Comparison of ENCODE assay signal across 26 cellular contexts in genomic region chr4:88584471-88584900, GRCh38.
"Had no signal": no experiment of that assay in that cellular context is flagged by ENCODE, and none has a peak within 500 bp of the region (broad histone marks: within the 10 kb centered on the region; RNA-seq: fewer than 3 reads in every experiment).

No MANE protein-coding gene starts in this region.

- ATAC-seq: activated CD4-positive, CD25-positive, alpha-beta regulatory T cell treated with anti-CD3 and anti-CD28 coated beads, Interleukin-2, amount 50 U/mL, for 24 hours; foreskin keratinocyte; left lung; pancreas; stimulated activated memory B cell treated with anti-CD40 and anti-IgM and Interleukin-4, amounts not matched to agents 10 μg/mL and 1 μg/mL and 100 μg/mL, for 72 hours; stimulated activated naive CD8-positive, alpha-beta T cell treated with anti-CD3 and anti-CD28 coated beads, Interleukin-15, amount 100 ng/mL, for 72 hours; upper lobe of right lung had no signal

- H3K27ac ChIP-seq: ascending aorta, foreskin keratinocyte, left lung, pancreas, sigmoid colon, tibial artery, upper lobe of right lung had no signal

- H3K9me3 Mint-ChIP-seq: activated naive CD4-positive, alpha-beta T cell treated with anti-CD3 and anti-CD28 coated beads for 36 hours; stimulated activated memory B cell treated with anti-CD40 and anti-IgM and Interleukin-4, amounts not matched to agents 10 μg/mL and 1 μg/mL and 100 μg/mL, for 72 hours; stimulated activated naive CD8-positive, alpha-beta T cell treated with anti-CD3 and anti-CD28 coated beads, Interleukin-15, amount 100 ng/mL, for 72 hours; T-helper 2 cell treated with Interferon-gamma antibody and Interleukin-4, amounts not matched to agents 5 μg/mL and 100 μg/mL, for 36 hours had no signal

- H3K4me3 Mint-ChIP-seq: activated naive CD4-positive, alpha-beta T cell treated with anti-CD3 and anti-CD28 coated beads for 36 hours; activated naive CD8-positive, alpha-beta T cell treated with anti-CD3 and anti-CD28 coated beads, Interleukin-2, amount 10 ng/mL, durations not matched to agents 7 days and 5 days; brain; nephron progenitor cell; stimulated activated memory B cell treated with anti-CD40 and anti-IgM and Interleukin-4, amounts not matched to agents 10 μg/mL and 1 μg/mL and 100 μg/mL, for 72 hours; stimulated activated naive CD8-positive, alpha-beta T cell treated with anti-CD3 and anti-CD28 coated beads, Interleukin-15, amount 100 ng/mL, for 72 hours; T-helper 2 cell treated with Interferon-gamma antibody and Interleukin-4, amounts not matched to agents 5 μg/mL and 100 μg/mL, for 36 hours had no signal

- DNase-seq: activated CD4-positive, alpha-beta T cell treated with anti-CD3 and anti-CD28 coated beads for 48 hours; activated CD4-positive, alpha-beta T cell treated with anti-CD3 and anti-CD28 coated beads, Interleukin-2, amount 50 U/mL, for 48 hours; activated CD8-positive, alpha-beta memory T cell treated with anti-CD3 and anti-CD28 coated beads for 24 hours; activated effector memory CD4-positive, alpha-beta T cell treated with anti-CD3 and anti-CD28 coated beads, Interleukin-2, amount 50 U/mL, for 16 hours; activated naive CD4-positive, alpha-beta T cell treated with anti-CD3 and anti-CD28 coated beads for 36 hours; activated naive CD8-positive, alpha-beta T cell treated with anti-CD3 and anti-CD28 coated beads, Interleukin-2, amount 10 ng/mL, durations not matched to agents 7 days and 5 days; foreskin keratinocyte; left lung; nephron progenitor cell; nucleus accumbens; pancreas; retina; sigmoid colon; small intestine; stimulated activated CD4-positive, alpha-beta T cell treated with anti-CD3 and anti-CD28 coated beads, Interleukin-4, amount 100 ng/mL, for 24 hours; stimulated activated naive CD8-positive, alpha-beta T cell treated with anti-CD3 and anti-CD28 coated beads, Interleukin-15, amount 100 ng/mL, for 72 hours; T-helper 1 cell; tibial artery; upper lobe of right lung had no signal

- H3K4me1 ChIP-seq: ascending aorta, left lung, pancreas, prostate gland, sigmoid colon, tibial artery had no signal

- H3K4me3 ChIP-seq: ascending aorta, left lung, lung, pancreas, prostate gland, sigmoid colon, tibial artery, upper lobe of right lung had no signal

- H3K27ac Mint-ChIP-seq: activated naive CD4-positive, alpha-beta T cell treated with anti-CD3 and anti-CD28 coated beads for 36 hours; activated naive CD8-positive, alpha-beta T cell treated with anti-CD3 and anti-CD28 coated beads, Interleukin-2, amount 10 ng/mL, durations not matched to agents 7 days and 5 days; nephron progenitor cell; stimulated activated memory B cell treated with anti-CD40 and anti-IgM and Interleukin-4, amounts not matched to agents 10 μg/mL and 1 μg/mL and 100 μg/mL, for 72 hours; stimulated activated naive CD8-positive, alpha-beta T cell treated with anti-CD3 and anti-CD28 coated beads, Interleukin-15, amount 100 ng/mL, for 72 hours; T-helper 2 cell treated with Interferon-gamma antibody and Interleukin-4, amounts not matched to agents 5 μg/mL and 100 μg/mL, for 36 hours had no signal

- H3K36me3 ChIP-seq: ascending aorta, left lung, pancreas, prostate gland, sigmoid colon, tibial artery, upper lobe of right lung had no signal

- H3K4me1 Mint-ChIP-seq: activated naive CD8-positive, alpha-beta T cell treated with anti-CD3 and anti-CD28 coated beads, Interleukin-2, amount 10 ng/mL, durations not matched to agents 7 days and 5 days; brain; nephron progenitor cell; stimulated activated memory B cell treated with anti-CD40 and anti-IgM and Interleukin-4, amounts not matched to agents 10 μg/mL and 1 μg/mL and 100 μg/mL, for 72 hours had no signal

- H3K36me3 Mint-ChIP-seq: activated naive CD8-positive, alpha-beta T cell treated with anti-CD3 and anti-CD28 coated beads, Interleukin-2, amount 10 ng/mL, durations not matched to agents 7 days and 5 days; brain; stimulated activated memory B cell treated with anti-CD40 and anti-IgM and Interleukin-4, amounts not matched to agents 10 μg/mL and 1 μg/mL and 100 μg/mL, for 72 hours had no signal

- H3K9me3 ChIP-seq: ascending aorta, left lung, pancreas, prostate gland, sigmoid colon, tibial artery, upper lobe of right lung had no signal

- H3K27me3 ChIP-seq: ascending aorta, foreskin keratinocyte, left lung, pancreas, sigmoid colon, tibial artery, upper lobe of right lung had no signal

- H3K27me3 Mint-ChIP-seq: brain; stimulated activated naive CD8-positive, alpha-beta T cell treated with anti-CD3 and anti-CD28 coated beads, Interleukin-15, amount 100 ng/mL, for 72 hours had no signal
